In genomic region chrX:136425996-136426395, GRCh38 we compare ENCODE assay signal across 7 cellular contexts.
"Had no signal": no experiment of that assay in that cellular context is flagged by ENCODE, and none has a peak within 500 bp of the region (broad histone marks: within the 10 kb centered on the region; RNA-seq: fewer than 3 reads in every experiment).

No MANE protein-coding gene starts in this region.

- H3K4me3 Mint-ChIP-seq: HFFc6 had no signal

- H3K9me3 Mint-ChIP-seq: HFFc6 had no signal

- H3K4me1 ChIP-seq: HAP-1 had no signal

- DNase-seq: GOT3, H7, HFFc6, IMR-90 had no signal

- H3K27ac Mint-ChIP-seq: HFFc6 had no signal

- ATAC-seq: HCT116, K562 had no signal

- H3K4me3 ChIP-seq: HAP-1, K562 had no signal

- H3K9me3 ChIP-seq: HAP-1 had no signal

- H3K36me3 ChIP-seq: HAP-1 had no signal
